8 cellular contexts compared by ENCODE assay signal in the genomic region with DNA sequence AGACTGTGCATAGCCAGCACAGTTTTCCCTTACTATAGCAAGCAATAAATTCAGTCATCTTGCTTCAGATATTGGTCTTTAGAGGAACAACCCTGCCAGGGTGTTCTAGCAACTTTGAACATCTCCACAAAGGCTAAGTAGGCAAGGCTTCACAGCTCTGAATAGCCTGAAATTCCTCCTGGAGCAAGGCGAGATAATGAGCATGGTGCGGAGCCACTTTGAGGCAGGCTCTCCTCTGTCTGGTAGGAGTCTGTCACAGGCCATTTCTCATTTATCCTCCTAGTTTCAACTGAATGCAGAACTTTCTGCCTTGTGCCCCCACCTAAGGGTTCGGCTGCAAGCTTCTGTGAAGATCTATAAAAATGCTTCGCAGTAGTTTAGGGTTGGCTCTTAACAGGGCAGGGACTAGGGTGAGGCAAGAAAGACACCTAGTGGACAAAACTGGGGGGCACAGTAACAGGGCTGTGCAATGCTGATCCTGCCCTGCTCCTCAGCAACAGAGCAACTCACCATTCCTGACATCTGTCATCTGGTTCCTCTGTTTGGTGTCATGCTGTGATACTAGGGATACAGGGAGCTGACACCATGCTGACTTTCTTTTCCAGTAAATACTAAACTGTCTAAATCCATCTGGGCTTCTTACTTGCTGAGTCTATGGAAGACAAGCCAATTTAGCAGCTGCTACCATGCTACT. TPM values are rescaled to one million over a fixed set of nuclear protein-coding genes. Genes with fewer than 3 reads are reported as not detected.
DNase-seq lines count a peak whose midpoint lies in the region; ATAC-seq and TF ChIP-seq lines count a peak whose summit lies in the region.

No MANE protein-coding gene starts in this region.

- no peaks in the 10 kb centered on the region for H3K79me2 ChIP-seq in trophoblast cell (ENCODE audit: control insufficient read depth, insufficient read depth, low read length, poor library complexity)

- H2BK12ac ChIP-seq in trophoblast cell (ENCODE audit: low read length), result no peak overlapping the region

- no peak overlapping the region for H4K8ac ChIP-seq in trophoblast cell (ENCODE audit: low read depth, low read length)

- no peak overlapping the region for H2BK5ac ChIP-seq in trophoblast cell (ENCODE audit: low read depth, low read length, poor library complexity)

- H3K36me3 Mint-ChIP-seq in activated naive CD4-positive, alpha-beta T cell treated with anti-CD3 and anti-CD28 coated beads for 36 hours (ENCODE audit: low read depth), result no peaks in the 10 kb centered on the region
- H3K36me3 Mint-ChIP-seq in activated CD8-positive, alpha-beta T cell treated with anti-CD3 and anti-CD28 coated beads for 36 hours (ENCODE audit: low read depth), result no peaks in the 10 kb centered on the region

- no peak overlapping the region for H3K14ac ChIP-seq in trophoblast cell (ENCODE audit: low read length)

- H2AK5ac ChIP-seq in trophoblast cell (ENCODE audit: low read length), result no peak overlapping the region

- CTCF ChIA-PET in activated naive CD4-positive, alpha-beta T cell treated with anti-CD3 and anti-CD28 coated beads for 36 hours (lab: Charles Lee), result no interaction called here
- CTCF ChIA-PET in activated CD8-positive, alpha-beta T cell treated with anti-CD3 and anti-CD28 coated beads for 36 hours (lab: Charles Lee), result interaction anchor here (1.3 to 1.6 kb wide), 2 partner anchors 38 to 83 kb away, joined by 3 to 6 read pairs; no protein-coding TSS in a partner anchor

- intact Hi-C loops in activated naive CD4-positive, alpha-beta T cell treated with anti-CD3 and anti-CD28 coated beads for 36 hours (cut with micrococcal nuclease), result no loop called here
- intact Hi-C loops in activated CD8-positive, alpha-beta T cell treated with anti-CD3 and anti-CD28 coated beads for 36 hours (cut with micrococcal nuclease), result no loop called here
- intact Hi-C loops in esophagus muscularis mucosa (cut with DNase I), result no loop called here

- H3K4me3 Mint-ChIP-seq in activated naive CD4-positive, alpha-beta T cell treated with anti-CD3 and anti-CD28 coated beads for 36 hours, result no peak overlapping the region
- no peak overlapping the region for H3K4me3 Mint-ChIP-seq in activated CD8-positive, alpha-beta T cell treated with anti-CD3 and anti-CD28 coated beads for 36 hours

- H3K27ac Mint-ChIP-seq in activated naive CD4-positive, alpha-beta T cell treated with anti-CD3 and anti-CD28 coated beads for 36 hours, result no peak overlapping the region
- H3K27ac Mint-ChIP-seq in activated CD8-positive, alpha-beta T cell treated with anti-CD3 and anti-CD28 coated beads for 36 hours, result no peak overlapping the region

- no peaks in the 10 kb centered on the region for H3K4me1 Mint-ChIP-seq in activated naive CD4-positive, alpha-beta T cell treated with anti-CD3 and anti-CD28 coated beads for 36 hours (ENCODE audit: low read depth)
- H3K4me1 Mint-ChIP-seq in activated CD8-positive, alpha-beta T cell treated with anti-CD3 and anti-CD28 coated beads for 36 hours (ENCODE audit: low read depth), result no peaks in the 10 kb centered on the region

- no peak for TF ChIP-seq POLR2A in esophagus muscularis mucosa (IDR thresholded peaks at IDR 0.05; ENCODE audit: low read depth)

- H3K79me1 ChIP-seq in trophoblast cell (ENCODE audit: low read length), result peaks cover 2% of the 10 kb centered on the region

- H3K4me3 ChIP-seq in esophagus muscularis mucosa (no peak overlapping the region), trophoblast cell (ENCODE audit: low read depth, low read length) (no peak overlapping the region)

- TF ChIP-seq CTCF in activated CD8-positive, alpha-beta T cell treated with anti-CD3 and anti-CD28 coated beads for 36 hours (IDR thresholded peaks at IDR 0.05), result peak; percentile 15
- TF ChIP-seq CTCF in esophagus muscularis mucosa (IDR thresholded peaks at IDR 0.05), result peak in 1 of 3 experiments; percentile 9

- 71% methylated on average over 4 of the region's 4 CpGs for WGBS in esophagus muscularis mucosa
- no CpG with 5 or more reads among the region's 4 CpGs for WGBS in trophoblast cell (ENCODE audit: extremely low coverage, insufficient coverage, insufficient read length)

- no peaks in the 10 kb centered on the region for H3K4me1 ChIP-seq in esophagus muscularis mucosa
- H3K4me1 ChIP-seq in trophoblast cell (ENCODE audit: control insufficient read depth in 1 of 2, insufficient read depth in 2 of 2, low read length in 2 of 2), result no peaks in the 10 kb centered on the region

- peak; percentile 8 for DNase-seq in activated naive CD4-positive, alpha-beta T cell treated with anti-CD3 and anti-CD28 coated beads for 36 hours
- DNase-seq in activated naive CD4-positive, alpha-beta T cell treated with Interleukin-2 at 50 U/mL for 16 hours, result no peak
- DNase-seq in NCI-H1436 treated with DMSO at 0.1 percent for 48 hours (lab: John Stamatoyannopoulos, UW) (peak; percentile 77), kidney tubule cell (ENCODE audit: low spot score) (peak; percentile 47), esophagus muscularis mucosa (ENCODE audit: extremely low spot score) (no peak), trophoblast cell (no peak), T-helper 1 cell (no peak)
- DNase-seq in activated CD8-positive, alpha-beta T cell treated with anti-CD3 and anti-CD28 coated beads for 36 hours, result peak; percentile 13

- no peak overlapping the region for H2AFZ ChIP-seq in trophoblast cell (ENCODE audit: insufficient read depth, low read length, poor library complexity)

- POLR2A ChIA-PET in activated CD8-positive, alpha-beta T cell treated with anti-CD3 and anti-CD28 coated beads for 36 hours (lab: Charles Lee), result no interaction called here

- no peak overlapping the region for H4K12ac ChIP-seq in trophoblast cell (ENCODE audit: low read depth, low read length)

- no peak overlapping the region for H3K4ac ChIP-seq in trophoblast cell (ENCODE audit: low read depth, low read length)

- ATAC-seq in activated CD8-positive, alpha-beta T cell treated with anti-CD3 and anti-CD28 coated beads for 36 hours, result peak; percentile 51

- H3K18ac ChIP-seq in trophoblast cell (ENCODE audit: low read length), result no peak overlapping the region

- H2BK120ac ChIP-seq in trophoblast cell (ENCODE audit: insufficient read depth, low read length, poor library complexity), result no peak overlapping the region

- no peaks in the 10 kb centered on the region for H3K9me3 Mint-ChIP-seq in activated naive CD4-positive, alpha-beta T cell treated with anti-CD3 and anti-CD28 coated beads for 36 hours
- H3K9me3 Mint-ChIP-seq in activated CD8-positive, alpha-beta T cell treated with anti-CD3 and anti-CD28 coated beads for 36 hours, result no peaks in the 10 kb centered on the region

- H3K9me3 ChIP-seq in esophagus muscularis mucosa, result no peaks in the 10 kb centered on the region
- no peaks in the 10 kb centered on the region for H3K9me3 ChIP-seq in trophoblast cell (ENCODE audit: insufficient read depth, low read depth, low read length)

- H3K27ac ChIP-seq in esophagus muscularis mucosa (replicated peaks in 1 of 4) (no peak overlapping the region), trophoblast cell (ENCODE audit: low read depth, low read length) (no peak overlapping the region)

- TF ChIP-seq EP300 in esophagus muscularis mucosa (IDR thresholded peaks at IDR 0.05), result no peak

- no peak overlapping the region for H3K23ac ChIP-seq in trophoblast cell (ENCODE audit: low read length)

- H3K27me3 ChIP-seq in esophagus muscularis mucosa (peaks cover 0 to 60% (median 0%) of the 10 kb centered on the region in 4 donors), trophoblast cell (ENCODE audit: insufficient read depth, low read length) (no peaks in the 10 kb centered on the region)

- H4K91ac ChIP-seq in trophoblast cell (ENCODE audit: low read depth, low read length), result no peak overlapping the region

- H3K36me3 ChIP-seq in esophagus muscularis mucosa (no peaks in the 10 kb centered on the region), trophoblast cell (ENCODE audit: control insufficient read depth in 1 of 2, insufficient read depth in 2 of 2, low read length in 2 of 2) (no peaks in the 10 kb centered on the region)

- H3K27me3 Mint-ChIP-seq in activated naive CD4-positive, alpha-beta T cell treated with anti-CD3 and anti-CD28 coated beads for 36 hours (ENCODE audit: low read depth), result peaks cover 25% of the 10 kb centered on the region
- peaks cover 29% of the 10 kb centered on the region for H3K27me3 Mint-ChIP-seq in activated CD8-positive, alpha-beta T cell treated with anti-CD3 and anti-CD28 coated beads for 36 hours

- H3K9ac ChIP-seq in trophoblast cell (ENCODE audit: low read length), result no peak overlapping the region

- no peak overlapping the region for H3K4me2 ChIP-seq in trophoblast cell (ENCODE audit: low read length)

RNA-seq across cellular contexts. Expression of gene EHHADH, which starts 16.6 kb away (rescaled TPM):
- 1 to 10 TPM; 2.9 to 3.5 TPM for total RNA-seq in activated naive CD4-positive, alpha-beta T cell treated with anti-CD3 and anti-CD28 coated beads for 36 hours
- 1 to 10 TPM; 4.0 to 5.0 TPM for total RNA-seq in activated CD8-positive, alpha-beta T cell treated with anti-CD3 and anti-CD28 coated beads for 36 hours
- total RNA-seq in esophagus muscularis mucosa, result 1 to 10 TPM; 2.1 to 4.7 (median 3.8) TPM
- 0.56 and 0.78 TPM in 2 replicates for polyA plus RNA-seq in trophoblast cell (2013)

Comparison
In these comparisons a context has a peak if more than half of its experiments do, and no peak if none do; other contexts are left out.
1. DNase-seq: peak in activated naive CD4-positive, alpha-beta T cell treated with anti-CD3 and anti-CD28 coated beads for 36 hours (single experiment), NCI-H1436 treated with DMSO at 0.1 percent for 48 hours (single experiment), activated CD8-positive, alpha-beta T cell treated with anti-CD3 and anti-CD28 coated beads for 36 hours (single experiment) and kidney tubule cell (single experiment); none in activated naive CD4-positive, alpha-beta T cell treated with Interleukin-2 at 50 U/mL for 16 hours (single experiment), esophagus muscularis mucosa (single experiment), trophoblast cell (0 of 2) and T-helper 1 cell (0 of 5).